Comparison of ENCODE assay signal across 9 cellular contexts in the genomic region with DNA sequence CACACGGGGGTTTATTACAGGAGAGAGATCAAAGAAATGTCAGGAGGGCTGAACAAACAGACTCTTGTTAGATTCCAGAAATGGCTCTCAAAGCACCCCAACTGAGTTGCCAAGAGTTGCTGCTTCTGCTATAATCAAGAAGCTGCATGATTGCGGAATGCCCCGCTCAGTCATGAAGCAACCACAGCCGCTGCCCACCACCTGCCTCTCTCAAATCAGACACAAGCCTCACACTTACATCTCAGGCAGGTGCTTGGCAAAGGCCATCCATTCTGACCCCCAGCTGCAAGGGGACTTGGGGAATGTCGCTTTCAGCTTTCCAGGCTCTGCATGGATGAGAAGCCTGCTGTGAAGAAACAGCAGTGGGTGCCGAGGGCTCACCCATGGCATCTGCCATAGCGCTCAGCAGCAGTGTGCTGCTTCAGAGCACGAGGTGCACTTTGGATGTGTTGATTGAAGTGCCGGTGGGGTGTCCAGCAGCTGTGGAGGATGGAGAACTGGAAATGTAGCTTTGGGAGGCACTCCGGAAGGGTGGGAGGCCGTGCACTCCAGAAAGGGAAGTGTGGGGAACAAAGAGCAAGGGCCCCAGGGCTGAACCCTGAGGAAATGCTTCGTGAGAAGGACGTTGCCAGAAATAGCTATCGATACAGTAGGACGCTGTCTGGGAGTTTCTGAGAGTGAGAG. TPM values are rescaled to one million over a fixed set of nuclear protein-coding genes. Genes with fewer than 3 reads are reported as not detected.
DNase-seq lines count a peak whose midpoint lies in the region; ATAC-seq lines count a peak whose summit lies in the region.
"Had no signal": no experiment of that assay in that cellular context is flagged by ENCODE, and none has a peak within 500 bp of the region (broad histone marks: within the 10 kb centered on the region; RNA-seq: fewer than 3 reads in every experiment).

No MANE protein-coding gene starts in this region.

- no peaks in the 10 kb centered on the region for H3K9me3 Mint-ChIP-seq in stimulated activated memory B cell treated with anti-CD40 and anti-IgM and Interleukin-4, amounts not matched to agents 10 μg/mL and 1 μg/mL and 100 μg/mL, for 72 hours

- H3K4me3 Mint-ChIP-seq in stimulated activated memory B cell treated with anti-CD40 and anti-IgM and Interleukin-4, amounts not matched to agents 10 μg/mL and 1 μg/mL and 100 μg/mL, for 72 hours, result peak overlapping the region; percentile 5

- H3K27ac Mint-ChIP-seq in stimulated activated memory B cell treated with anti-CD40 and anti-IgM and Interleukin-4, amounts not matched to agents 10 μg/mL and 1 μg/mL and 100 μg/mL, for 72 hours, result peak overlapping the region; percentile 46

- DNase-seq in DMS53 (lab: John Stamatoyannopoulos, UW) (peak; percentile 44), DMS53 treated with DMSO at 0.1 percent for 48 hours (lab: John Stamatoyannopoulos, UW; ENCODE audit: unreplicated experiment) (no peak), OCI-M1 (lab: John Stamatoyannopoulos, UW) (peak; percentile 4), cardiac septum (ENCODE audit: low spot score) (peak; percentile 86)
- DNase-seq: activated CD4-positive, alpha-beta T cell treated with anti-CD3 and anti-CD28 coated beads for 48 hours had no signal

- peaks cover 40% of the 10 kb centered on the region for H3K4me1 Mint-ChIP-seq in stimulated activated memory B cell treated with anti-CD40 and anti-IgM and Interleukin-4, amounts not matched to agents 10 μg/mL and 1 μg/mL and 100 μg/mL, for 72 hours

- peaks cover 41% of the 10 kb centered on the region for H3K27me3 Mint-ChIP-seq in stimulated activated memory B cell treated with anti-CD40 and anti-IgM and Interleukin-4, amounts not matched to agents 10 μg/mL and 1 μg/mL and 100 μg/mL, for 72 hours

- intact Hi-C loops in cardiac septum (cut with DNase I), result loop anchor here (1.0 kb wide), 1 partner anchor 20 kb away; no protein-coding TSS in a partner anchor

- peak; percentile 60 for ATAC-seq in stimulated activated memory B cell treated with anti-CD40 and anti-IgM and Interleukin-4, amounts not matched to agents 10 μg/mL and 1 μg/mL and 100 μg/mL, for 72 hours
- ATAC-seq in GM18520 (IDR thresholded peaks at IDR 0.05; ENCODE audit: unreplicated experiment) (no peak), HG02623 (IDR thresholded peaks at IDR 0.05; ENCODE audit: unreplicated experiment) (no peak), HG03108 (IDR thresholded peaks at IDR 0.05; ENCODE audit: unreplicated experiment) (no peak)

- H3K36me3 Mint-ChIP-seq in stimulated activated memory B cell treated with anti-CD40 and anti-IgM and Interleukin-4, amounts not matched to agents 10 μg/mL and 1 μg/mL and 100 μg/mL, for 72 hours, result no peaks in the 10 kb centered on the region

RNA-seq across cellular contexts. Expression of a gene that starts 37.7 kb away (rescaled TPM):
- not detected for total RNA-seq in cardiac septum

RNA-seq across cellular contexts. Expression of a gene that starts 51.2 kb away (rescaled TPM):
- total RNA-seq in cardiac septum, result 12.4 TPM
